ENCODE assay signal across 15 cellular contexts in the genomic region with DNA sequence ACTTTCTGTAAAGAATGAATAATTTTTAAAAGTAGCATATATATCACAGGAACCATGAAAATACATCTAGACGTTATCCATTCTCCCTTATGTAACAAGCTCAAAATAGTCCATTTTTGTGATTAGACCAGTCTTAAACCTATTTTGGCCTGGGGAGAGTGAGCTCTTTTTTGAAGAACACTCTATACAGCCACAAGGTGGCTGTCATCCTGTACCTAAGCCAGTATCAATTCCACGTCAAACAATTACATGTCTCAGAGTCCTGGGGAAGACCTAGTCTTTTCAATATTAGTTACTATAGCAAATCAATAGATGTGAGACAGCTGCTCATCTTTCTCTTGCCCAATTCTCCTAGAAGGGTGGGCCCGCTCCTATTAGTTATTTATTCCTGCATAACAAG. TPM values are rescaled to one million over a fixed set of nuclear protein-coding genes. Genes with fewer than 3 reads are reported as not detected.
DNase-seq lines count a peak whose midpoint lies in the region; ATAC-seq and TF ChIP-seq lines count a peak whose summit lies in the region.
"Had no signal": no experiment of that assay in that cellular context is flagged by ENCODE, and none has a peak within 500 bp of the region (broad histone marks: within the 10 kb centered on the region; RNA-seq: fewer than 3 reads in every experiment).

No MANE protein-coding gene starts in this region.

- no peak overlapping the region for H3K27ac ChIP-seq in OCI-LY1 (ENCODE audit: low read depth, low read length, poor library complexity, severe bottlenecking)
- H3K27ac ChIP-seq: Peyer's patch, upper lobe of left lung had no signal

- H3K4me1 ChIP-seq in OCI-LY1 (ENCODE audit: insufficient read depth, low read length, severe bottlenecking), result no peaks in the 10 kb centered on the region
- H3K4me1 ChIP-seq: Peyer's patch, upper lobe of left lung had no signal

- H3K36me3 ChIP-seq in OCI-LY1 (ENCODE audit: insufficient read depth, low read length), result no peaks in the 10 kb centered on the region
- H3K36me3 ChIP-seq: Peyer's patch, upper lobe of left lung had no signal

- no peaks in the 10 kb centered on the region for H4K20me1 ChIP-seq in OCI-LY1 (ENCODE audit: insufficient read depth, low read length)

- no peak overlapping the region for H3K9ac ChIP-seq in OCI-LY1 (ENCODE audit: low read length)

- ATAC-seq in GM21367 (IDR thresholded peaks at IDR 0.05; ENCODE audit: unreplicated experiment), result peak; percentile 50
- ATAC-seq: activated naive CD4-positive, alpha-beta T cell treated with anti-CD3 and anti-CD28 coated beads, Interleukin-2, amount 50 U/mL, for 72 hours had no signal

- no peak overlapping the region for H2AFZ ChIP-seq in OCI-LY1 (ENCODE audit: low read length)

- DNase-seq in GM12865 (ENCODE audit: low read depth), result peak; percentile 21
- DNase-seq in epithelial cell of proximal tubule (ENCODE audit: low read depth), result no peak
- DNase-seq in activated CD8-positive, alpha-beta memory T cell treated with anti-CD3 and anti-CD28 coated beads, Interleukin-2, amount 50 U/mL, for 4 hours, result no peak
- no peak for DNase-seq in activated CD4-positive, alpha-beta T cell treated with anti-CD3 and anti-CD28 coated beads, Interleukin-2, amount 50 U/mL, for 1 hour
- no peak for DNase-seq in nucleus accumbens (lab: John Stamatoyannopoulos, UW)
- DNase-seq: activated CD4-positive, alpha-beta T cell treated with anti-CD3 and anti-CD28 coated beads for 1 hour; CD4-positive, alpha-beta memory T cell; effector memory CD4-positive, alpha-beta T cell; NCI-H2171; Peyer's patch; stimulated activated CD4-positive, alpha-beta T cell treated with anti-CD3 and anti-CD28 coated beads, Interleukin-4, amount 100 ng/mL, for 24 hours; upper lobe of left lung had no signal

- H3K27me3 ChIP-seq in OCI-LY1 (ENCODE audit: insufficient read depth, low read length), result no peaks in the 10 kb centered on the region
- H3K27me3 ChIP-seq: Peyer's patch, upper lobe of left lung had no signal

- no peak overlapping the region for H3K4me3 ChIP-seq in GM12865 (ENCODE audit: low read depth, low read length)
- no peak overlapping the region for H3K4me3 ChIP-seq in OCI-LY1 (ENCODE audit: low read depth, low read length, poor library complexity, severe bottlenecking)
- no peak overlapping the region for H3K4me3 ChIP-seq in epithelial cell of proximal tubule (ENCODE audit: low read depth, low read length)
- H3K4me3 ChIP-seq: Peyer's patch, upper lobe of left lung had no signal

- no peaks in the 10 kb centered on the region for H3K79me2 ChIP-seq in OCI-LY1 (ENCODE audit: insufficient read depth, low read length)

- no peaks in the 10 kb centered on the region for H3F3A ChIP-seq in OCI-LY1 (ENCODE audit: insufficient read depth, low read length)

- TF ChIP-seq CTCF in GM12865 (IDR thresholded peaks at IDR 0.05; ENCODE audit: insufficient read depth, low read depth, low read length, missing control alignments) (peak; percentile 11), OCI-LY1 (IDR thresholded peaks at IDR 0.05; ENCODE audit: low read length) (peak; percentile 27), epithelial cell of proximal tubule (conservative IDR thresholded peaks at IDR 0.05; ENCODE audit: low read depth, low read length) (peak; percentile 38)

- H3K4me2 ChIP-seq in OCI-LY1 (ENCODE audit: low read length), result no peak overlapping the region

- no peaks in the 10 kb centered on the region for H3K9me2 ChIP-seq in OCI-LY1 (ENCODE audit: low read depth, low read length)

- no peaks in the 10 kb centered on the region for H3K9me3 ChIP-seq in OCI-LY1 (ENCODE audit: low read length)
- H3K9me3 ChIP-seq: Peyer's patch, upper lobe of left lung had no signal

RNA-seq across cellular contexts. Expression of a gene that starts 28.4 kb away (rescaled TPM):
- 30.8 and 46.1 TPM in 2 replicates for total RNA-seq in epithelial cell of proximal tubule

RNA-seq across cellular contexts. Expression of a gene that starts 48.1 kb away (rescaled TPM):
- 18.4 and 19.0 TPM in 2 replicates for total RNA-seq in epithelial cell of proximal tubule
